ENCODE assay signal across 1 cellular context in genomic region chr22:49483281-49483905, GRCh38.
TF ChIP-seq lines count a peak whose summit lies in the region.

No MANE protein-coding gene starts in this region.

TF ChIP-seq in H1, 55 proteins besides CTCF, POLR2A, EP300 and RAD21 (continued from another document):
- no peak for TF ChIP-seq CHD7 (IDR thresholded peaks at IDR 0.05; ENCODE audit: insufficient replicate concordance, low read length)
- TF ChIP-seq RNF2 (IDR thresholded peaks at IDR 0.05; ENCODE audit: borderline replicate concordance, low read depth, low read length, missing control alignments, poor library complexity, severe bottlenecking): no peak
- TF ChIP-seq BRCA1 (IDR thresholded peaks at IDR 0.05; ENCODE audit: low read depth, low read length): no peak
TF ChIP-seq in H1: peak in this region for 0.
